In genomic region chr11:106306942-106307341, GRCh38 we compare ENCODE assay signal across 16 cellular contexts.
DNase-seq lines count a peak whose midpoint lies in the region; ATAC-seq and TF ChIP-seq lines count a peak whose summit lies in the region.
"Had no signal": no experiment of that assay in that cellular context is flagged by ENCODE, and none has a peak within 500 bp of the region (broad histone marks: within the 10 kb centered on the region; RNA-seq: fewer than 3 reads in every experiment).

No MANE protein-coding gene starts in this region.

- CTCF ChIA-PET in BJ (lab: Yijun Ruan, JAX) = interaction anchor here (0.8 to 2.1 kb wide), 3 partner anchors 13 to 710 kb away, joined by 3 to 9 read pairs (median 4); no protein-coding TSS in a partner anchor

- H3K27me3 ChIP-seq in BJ (ENCODE audit: control insufficient read depth, insufficient read depth, low read length) (no peaks in the 10 kb centered on the region), kidney epithelial cell (ENCODE audit: control insufficient read depth, insufficient read depth, low read length) (no peaks in the 10 kb centered on the region)

- in situ Hi-C loops in astrocyte of the spinal cord (cut with HindIII; ENCODE audit: low sequenced_read_pairs) = no loop called here

- H3K36me3 ChIP-seq in BJ (ENCODE audit: control insufficient read depth, insufficient read depth, low read length) (no peaks in the 10 kb centered on the region), kidney epithelial cell (ENCODE audit: control insufficient read depth, insufficient read depth, low read length) (no peaks in the 10 kb centered on the region)
- H3K36me3 ChIP-seq: HAP-1 had no signal

- TF ChIP-seq CTCF in BJ (IDR thresholded peaks at IDR 0.05; ENCODE audit: insufficient read depth, low read depth, low read length) (peak; percentile 8; the same call in 1 of the 2 replicates), astrocyte of the spinal cord (IDR thresholded peaks at IDR 0.05; ENCODE audit: low read depth, low read length) (peak; percentile 20), kidney epithelial cell (IDR thresholded peaks at IDR 0.05; ENCODE audit: insufficient read depth, low read length, poor library complexity, severe bottlenecking) (peak; percentile 36)

- no peak overlapping the region for H3K4me3 ChIP-seq in BJ (ENCODE audit: low read depth, low read length)
- H3K4me3 ChIP-seq in astrocyte of the spinal cord (ENCODE audit: low read depth, low read length) = no peak overlapping the region
- no peak overlapping the region for H3K4me3 ChIP-seq in kidney epithelial cell (ENCODE audit: low read depth, low read length)
- H3K4me3 ChIP-seq: GM12878, HAP-1, mucosa of descending colon had no signal

- POLR2A ChIA-PET in BJ (lab: Charles Lee) = no interaction called here

- DNase-seq in BJ (ENCODE audit: low read depth) = no peak
- DNase-seq in HT-29 (ENCODE audit: low spot score) = peak; percentile 36
- DNase-seq in astrocyte of the spinal cord (ENCODE audit: low read depth, low spot score) = no peak
- no peak for DNase-seq in kidney epithelial cell (ENCODE audit: low read depth)
- no peak for DNase-seq in left lobe of liver (ENCODE audit: low spot score)
- no peak for DNase-seq in stimulated activated CD4-positive, alpha-beta T cell treated with anti-CD3 and anti-CD28 coated beads, Interleukin-12 subunit alpha, Interleukin-12 subunit beta, amount 100 ng/mL, for 4 hours
- DNase-seq in middle frontal gyrus (ENCODE audit: extremely low spot score, low spot score) = no peak
- DNase-seq: activated CD8-positive, alpha-beta T cell treated with anti-CD3 and anti-CD28 coated beads, Interleukin-2, amount 10 ng/mL, durations not matched to agents 7 days and 5 days; C1 segment of cervical spinal cord; effector CD8-positive, alpha-beta T cell; glutamatergic neuron; mucosa of descending colon; NCI-H2171 had no signal

- no peak for ATAC-seq in left lobe of liver
- no peak for ATAC-seq in esophagus mucosa
- ATAC-seq: activated CD8-positive, alpha-beta T cell treated with anti-CD3 and anti-CD28 coated beads, Interleukin-2, amount 10 ng/mL, durations not matched to agents 7 days and 5 days; GM12878; mucosa of descending colon had no signal
